Comparison of ENCODE assay signal across 13 cellular contexts in genomic region chr1:1210726-1211540, GRCh38. TPM values are rescaled to one million over a fixed set of nuclear protein-coding genes. Genes with fewer than 3 reads are reported as not detected.
A peak's percentile ranks its signal among the peaks of the same experiment; 100 is the strongest.
DNase-seq lines count a peak whose midpoint lies in the region; ATAC-seq and TF ChIP-seq lines count a peak whose summit lies in the region.
"Had no signal": no experiment of that assay in that cellular context is flagged by ENCODE, and none has a peak within 500 bp of the region (broad histone marks: within the 10 kb centered on the region; RNA-seq: fewer than 3 reads in every experiment).

No MANE protein-coding gene starts in this region.

- peak overlapping the region; percentile 53 for H2BK5ac ChIP-seq in neuronal stem cell (ENCODE audit: low read length)

- peak overlapping the region; percentile 21 for H3K14ac ChIP-seq in neuronal stem cell (ENCODE audit: low read length)

- peaks cover 3 to 5% of the 10 kb centered on the region in 2 donors for H3K4me1 ChIP-seq in neuronal stem cell (ENCODE audit: control insufficient read depth in 2 of 2, insufficient read depth in 1 of 2, low read depth in 1 of 2, low read length in 2 of 2)
- H3K4me1 ChIP-seq: foreskin keratinocyte had no signal

- no peak overlapping the region for H3K4me3 ChIP-seq in neuronal stem cell (ENCODE audit: low read length in 2 of 2)
- H3K4me3 ChIP-seq: MG63 had no signal

- no peak overlapping the region for H2AFZ ChIP-seq in neuronal stem cell (ENCODE audit: low read length)

- H3K4me1 Mint-ChIP-seq in activated CD8-positive, alpha-beta T cell treated with anti-CD3 and anti-CD28 coated beads for 36 hours (ENCODE audit: low read depth), result peaks cover 46% of the 10 kb centered on the region
- H3K4me1 Mint-ChIP-seq in activated CD8-positive, alpha-beta T cell treated with anti-CD3 and anti-CD28 coated beads, Interleukin-2, amount 10 ng/mL, durations not matched to agents 7 days and 5 days (ENCODE audit: low read depth), result peaks cover 55% of the 10 kb centered on the region
- H3K4me1 Mint-ChIP-seq in activated T-helper 17 cell treated with anti-CD3 and anti-CD28 coated beads, Interleukin-2, amount 50 U/mL, for 72 hours, result peaks cover 6% of the 10 kb centered on the region

- no peak overlapping the region for H4K8ac ChIP-seq in neuronal stem cell (ENCODE audit: low read depth, low read length)

- H3K36me3 ChIP-seq in neuronal stem cell (replicated peaks in 1 of 2; ENCODE audit: control insufficient read depth in 2 of 2, insufficient read depth in 2 of 2, low read length in 2 of 2), result peaks cover 0 to 5% of the 10 kb centered on the region in 2 donors
- H3K36me3 ChIP-seq: MG63 had no signal

- no peak overlapping the region for H3K4ac ChIP-seq in neuronal stem cell (ENCODE audit: low read length)

- no peaks in the 10 kb centered on the region for H3K9me3 ChIP-seq in neuronal stem cell (replicated peaks in 1 of 2; ENCODE audit: control insufficient read depth in 2 of 2, insufficient read depth in 1 of 2, low read depth in 1 of 2, low read length in 2 of 2)
- H3K9me3 ChIP-seq: MG63 had no signal

- H2BK120ac ChIP-seq in neuronal stem cell (ENCODE audit: low read depth, low read length), result no peak overlapping the region

- peaks cover 16% of the 10 kb centered on the region for H3K36me3 Mint-ChIP-seq in activated CD8-positive, alpha-beta T cell treated with anti-CD3 and anti-CD28 coated beads for 36 hours (ENCODE audit: low read depth)
- no peaks in the 10 kb centered on the region for H3K36me3 Mint-ChIP-seq in activated CD8-positive, alpha-beta T cell treated with anti-CD3 and anti-CD28 coated beads, Interleukin-2, amount 10 ng/mL, durations not matched to agents 7 days and 5 days (ENCODE audit: low read depth)
- peaks cover 96% of the 10 kb centered on the region for H3K36me3 Mint-ChIP-seq in activated T-helper 17 cell treated with anti-CD3 and anti-CD28 coated beads, Interleukin-2, amount 50 U/mL, for 72 hours (ENCODE audit: low read depth)

- no peak overlapping the region for H2BK12ac ChIP-seq in neuronal stem cell (ENCODE audit: low read length)

- peak overlapping the region; percentile 83 for H2BK15ac ChIP-seq in neuronal stem cell (ENCODE audit: low read length)

- TF ChIP-seq CTCF in activated CD8-positive, alpha-beta T cell treated with anti-CD3 and anti-CD28 coated beads for 36 hours (IDR thresholded peaks at IDR 0.05), result no peak

- POLR2A ChIA-PET in activated CD8-positive, alpha-beta T cell treated with anti-CD3 and anti-CD28 coated beads for 36 hours (lab: Charles Lee), result interaction anchor here (1.0 to 1.7 kb wide), 2 partner anchors 17 to 88 kb away, joined by 3 to 4 read pairs; no protein-coding TSS in a partner anchor
- POLR2A ChIA-PET in activated CD8-positive, alpha-beta T cell treated with anti-CD3 and anti-CD28 coated beads, Interleukin-2, amount 10 ng/mL, durations not matched to agents 7 days and 5 days (lab: Charles Lee), result no interaction called here

- no peak for ATAC-seq in activated CD8-positive, alpha-beta T cell treated with anti-CD3 and anti-CD28 coated beads for 36 hours
- no peak for ATAC-seq in activated CD8-positive, alpha-beta T cell treated with anti-CD3 and anti-CD28 coated beads, Interleukin-2, amount 10 ng/mL, durations not matched to agents 7 days and 5 days
- ATAC-seq in activated T-helper 17 cell treated with anti-CD3 and anti-CD28 coated beads, Interleukin-2, amount 50 U/mL, for 72 hours (replicated peaks), result no peak
- ATAC-seq in GM21360 (IDR thresholded peaks at IDR 0.05; ENCODE audit: unreplicated experiment), result no peak
- ATAC-seq: foreskin keratinocyte had no signal

- peaks cover 4% of the 10 kb centered on the region for H3K79me1 ChIP-seq in neuronal stem cell (ENCODE audit: low read depth, low read length)

- intact Hi-C loops in activated CD8-positive, alpha-beta T cell treated with anti-CD3 and anti-CD28 coated beads for 36 hours (cut with micrococcal nuclease), result no loop called here

- no peak overlapping the region for H3K27ac ChIP-seq in neuronal stem cell (replicated peaks; ENCODE audit: low read length)
- H3K27ac ChIP-seq: foreskin keratinocyte had no signal

- H3K23ac ChIP-seq in neuronal stem cell (ENCODE audit: low read depth, low read length, poor library complexity), result no peak overlapping the region

- no peak overlapping the region for H3K4me2 ChIP-seq in neuronal stem cell (ENCODE audit: insufficient read depth, low read length, poor library complexity, severe bottlenecking)

- CTCF ChIA-PET in activated CD8-positive, alpha-beta T cell treated with anti-CD3 and anti-CD28 coated beads for 36 hours (lab: Charles Lee), result interaction anchor here (2.1 kb wide), 1 partner anchor 89 kb away, joined by 6 read pairs; no protein-coding TSS in a partner anchor
- CTCF ChIA-PET in activated CD8-positive, alpha-beta T cell treated with anti-CD3 and anti-CD28 coated beads, Interleukin-2, amount 10 ng/mL, durations not matched to agents 7 days and 5 days (lab: Charles Lee), result interaction anchor here (1.8 kb wide), 1 partner anchor 88 kb away, joined by 6 read pairs; no protein-coding TSS in a partner anchor

- no CpG with 5 or more reads among the region's 31 CpGs for WGBS in neuronal stem cell (ENCODE audit: extremely low coverage in 2 of 2, insufficient read length in 2 of 2, insufficient replicate concordance in 1 of 2), 2 donors

- H3K9me3 Mint-ChIP-seq in activated CD8-positive, alpha-beta T cell treated with anti-CD3 and anti-CD28 coated beads for 36 hours, result no peaks in the 10 kb centered on the region
- no peaks in the 10 kb centered on the region for H3K9me3 Mint-ChIP-seq in activated CD8-positive, alpha-beta T cell treated with anti-CD3 and anti-CD28 coated beads, Interleukin-2, amount 10 ng/mL, durations not matched to agents 7 days and 5 days (ENCODE audit: insufficient read depth)
- no peaks in the 10 kb centered on the region for H3K9me3 Mint-ChIP-seq in activated T-helper 17 cell treated with anti-CD3 and anti-CD28 coated beads, Interleukin-2, amount 50 U/mL, for 72 hours

- H3K18ac ChIP-seq in neuronal stem cell (ENCODE audit: low read length), result peak overlapping the region; percentile 38

- no peaks in the 10 kb centered on the region for H3K27me3 Mint-ChIP-seq in activated CD8-positive, alpha-beta T cell treated with anti-CD3 and anti-CD28 coated beads for 36 hours
- no peaks in the 10 kb centered on the region for H3K27me3 Mint-ChIP-seq in activated CD8-positive, alpha-beta T cell treated with anti-CD3 and anti-CD28 coated beads, Interleukin-2, amount 10 ng/mL, durations not matched to agents 7 days and 5 days (ENCODE audit: low read depth)
- H3K27me3 Mint-ChIP-seq in activated T-helper 17 cell treated with anti-CD3 and anti-CD28 coated beads, Interleukin-2, amount 50 U/mL, for 72 hours, result no peaks in the 10 kb centered on the region

- peak overlapping the region; percentile 60 for H3K4me3 Mint-ChIP-seq in activated CD8-positive, alpha-beta T cell treated with anti-CD3 and anti-CD28 coated beads for 36 hours
- no peak overlapping the region for H3K4me3 Mint-ChIP-seq in activated CD8-positive, alpha-beta T cell treated with anti-CD3 and anti-CD28 coated beads, Interleukin-2, amount 10 ng/mL, durations not matched to agents 7 days and 5 days
- peak overlapping the region; percentile 95 for H3K4me3 Mint-ChIP-seq in activated T-helper 17 cell treated with anti-CD3 and anti-CD28 coated beads, Interleukin-2, amount 50 U/mL, for 72 hours

- H3K27ac Mint-ChIP-seq in activated CD8-positive, alpha-beta T cell treated with anti-CD3 and anti-CD28 coated beads for 36 hours, result no peak overlapping the region
- H3K27ac Mint-ChIP-seq in activated CD8-positive, alpha-beta T cell treated with anti-CD3 and anti-CD28 coated beads, Interleukin-2, amount 10 ng/mL, durations not matched to agents 7 days and 5 days, result no peak overlapping the region
- H3K27ac Mint-ChIP-seq in activated T-helper 17 cell treated with anti-CD3 and anti-CD28 coated beads, Interleukin-2, amount 50 U/mL, for 72 hours, result peak overlapping the region; percentile 96

- no peak for DNase-seq in activated CD8-positive, alpha-beta T cell treated with anti-CD3 and anti-CD28 coated beads for 36 hours
- DNase-seq in activated CD8-positive, alpha-beta T cell treated with anti-CD3 and anti-CD28 coated beads, Interleukin-2, amount 10 ng/mL, durations not matched to agents 7 days and 5 days, result no peak
- DNase-seq in neuronal stem cell (ENCODE audit: low spot score) (no peak), COLO829 (ENCODE audit: low spot score) (no peak)
- DNase-seq: ACHN; EL; foreskin keratinocyte; MG63; NCI-H446; stimulated activated naive CD4-positive, alpha-beta T cell had no signal

- H3K9ac ChIP-seq in neuronal stem cell (ENCODE audit: low read depth, low read length, poor library complexity), result peak overlapping the region; percentile 44

- H4K91ac ChIP-seq in neuronal stem cell (ENCODE audit: low read depth, low read length, poor library complexity), result no peak overlapping the region

- H2AK5ac ChIP-seq in neuronal stem cell (ENCODE audit: low read depth, low read length), result peak overlapping the region; percentile 75

- H3K27me3 ChIP-seq in neuronal stem cell (ENCODE audit: control insufficient read depth in 3 of 3, insufficient read depth in 3 of 3, low read depth in 1 of 3, low read length in 3 of 3), result peaks cover 0 to 17% (median 14%) of the 10 kb centered on the region in 3 experiments
- H3K27me3 ChIP-seq: MG63 had no signal

RNA-seq across cellular contexts. Expression of gene TNFRSF4, which starts 3.0 kb away (rescaled TPM):
- 100 to 1,000 TPM; 137 to 142 TPM for total RNA-seq in activated CD8-positive, alpha-beta T cell treated with anti-CD3 and anti-CD28 coated beads for 36 hours
- 1 to 10 TPM; 1.6 to 2.9 TPM for total RNA-seq in activated CD8-positive, alpha-beta T cell treated with anti-CD3 and anti-CD28 coated beads, Interleukin-2, amount 10 ng/mL, durations not matched to agents 7 days and 5 days
- 1,000 to 10,000 TPM in 1 of 2 donors, 100 to 1,000 TPM in 1; 384 to 1,007 TPM for total RNA-seq in activated T-helper 17 cell treated with anti-CD3 and anti-CD28 coated beads, Interleukin-2, amount 50 U/mL, for 72 hours
- polyA plus RNA-seq in neuronal stem cell (2013, experiment 1 of 2), result 0.06 TPM
- 0.08 TPM for polyA plus RNA-seq in neuronal stem cell (2013, experiment 2 of 2)
- total RNA-seq: foreskin keratinocyte, RPMI7951 had no signal
- polyA plus RNA-seq: foreskin keratinocyte had no signal

RNA-seq across cellular contexts. Expression of gene TNFRSF18, which starts 4.5 kb away (rescaled TPM):
- 100 to 1,000 TPM; 126 to 135 TPM for total RNA-seq in activated CD8-positive, alpha-beta T cell treated with anti-CD3 and anti-CD28 coated beads for 36 hours
- 10 to 100 TPM; 17.5 to 18.8 TPM for total RNA-seq in activated CD8-positive, alpha-beta T cell treated with anti-CD3 and anti-CD28 coated beads, Interleukin-2, amount 10 ng/mL, durations not matched to agents 7 days and 5 days
- total RNA-seq in activated T-helper 17 cell treated with anti-CD3 and anti-CD28 coated beads, Interleukin-2, amount 50 U/mL, for 72 hours, result 100 to 1,000 TPM; 105 to 796 TPM
- polyA plus RNA-seq in neuronal stem cell (2013, experiment 1 of 2), result 0.21 TPM
- 0.36 TPM for polyA plus RNA-seq in neuronal stem cell (2013, experiment 2 of 2)
- total RNA-seq: RPMI7951 had no signal

RNA-seq across cellular contexts. Expression of gene SDF4, which starts 20.9 kb away (rescaled TPM):
- total RNA-seq in activated CD8-positive, alpha-beta T cell treated with anti-CD3 and anti-CD28 coated beads for 36 hours, result 10 to 100 TPM; 81.5 to 87.5 TPM
- 10 to 100 TPM; 96.9 to 99.3 TPM for total RNA-seq in activated CD8-positive, alpha-beta T cell treated with anti-CD3 and anti-CD28 coated beads, Interleukin-2, amount 10 ng/mL, durations not matched to agents 7 days and 5 days
- 100 to 1,000 TPM; 169 to 773 TPM for total RNA-seq in activated T-helper 17 cell treated with anti-CD3 and anti-CD28 coated beads, Interleukin-2, amount 50 U/mL, for 72 hours
- 62.8 TPM for polyA plus RNA-seq in neuronal stem cell (2013, experiment 1 of 2)
- 64.4 TPM for polyA plus RNA-seq in neuronal stem cell (2013, experiment 2 of 2)

RNA-seq across cellular contexts. Expression of gene B3GALT6, which starts 21.1 kb away (rescaled TPM):
- total RNA-seq in activated CD8-positive, alpha-beta T cell treated with anti-CD3 and anti-CD28 coated beads for 36 hours, result 10 to 100 TPM; 13.1 to 14.3 TPM
- 10 to 100 TPM; 21.2 to 22.4 TPM for total RNA-seq in activated CD8-positive, alpha-beta T cell treated with anti-CD3 and anti-CD28 coated beads, Interleukin-2, amount 10 ng/mL, durations not matched to agents 7 days and 5 days
- 10 to 100 TPM; 10.9 to 16.7 TPM for total RNA-seq in activated T-helper 17 cell treated with anti-CD3 and anti-CD28 coated beads, Interleukin-2, amount 50 U/mL, for 72 hours
- 24.2 TPM for polyA plus RNA-seq in neuronal stem cell (2013, experiment 1 of 2)
- polyA plus RNA-seq in neuronal stem cell (2013, experiment 2 of 2), result 23.9 TPM

RNA-seq across cellular contexts. Expression of gene C1QTNF12, which starts 35.6 kb away (rescaled TPM):
- total RNA-seq in activated CD8-positive, alpha-beta T cell treated with anti-CD3 and anti-CD28 coated beads for 36 hours, result 1 to 10 TPM; 2.6 to 4.9 TPM
- total RNA-seq in activated CD8-positive, alpha-beta T cell treated with anti-CD3 and anti-CD28 coated beads, Interleukin-2, amount 10 ng/mL, durations not matched to agents 7 days and 5 days, result 1 to 10 TPM; 1.8 to 2.2 TPM
- 1 to 10 TPM; 1.8 to 7.5 TPM for total RNA-seq in activated T-helper 17 cell treated with anti-CD3 and anti-CD28 coated beads, Interleukin-2, amount 50 U/mL, for 72 hours
- 4.0 TPM for polyA plus RNA-seq in neuronal stem cell (2013, experiment 1 of 2)
- 4.6 TPM for polyA plus RNA-seq in neuronal stem cell (2013, experiment 2 of 2)
- total RNA-seq: RPMI7951 had no signal

Comparison
In these comparisons a context has a peak if more than half of its experiments do, and no peak if none do; other contexts are left out.
1. RNA of gene TNFRSF4, which starts 3.0 kb away (total RNA-seq): 384 to 1,007 TPM in activated T-helper 17 cell treated with anti-CD3 and anti-CD28 coated beads, Interleukin-2, amount 50 U/mL, for 72 hours and 137 to 142 TPM in activated CD8-positive, alpha-beta T cell treated with anti-CD3 and anti-CD28 coated beads for 36 hours; 1.6 to 2.9 TPM in activated CD8-positive, alpha-beta T cell treated with anti-CD3 and anti-CD28 coated beads, Interleukin-2, amount 10 ng/mL, durations not matched to agents 7 days and 5 days; every median in the first group is over 10 times any median in the second.
2. RNA of gene TNFRSF18, which starts 4.5 kb away (total RNA-seq): 105 to 796 TPM in activated T-helper 17 cell treated with anti-CD3 and anti-CD28 coated beads, Interleukin-2, amount 50 U/mL, for 72 hours and 126 to 135 TPM in activated CD8-positive, alpha-beta T cell treated with anti-CD3 and anti-CD28 coated beads for 36 hours; 17.5 to 18.8 TPM in activated CD8-positive, alpha-beta T cell treated with anti-CD3 and anti-CD28 coated beads, Interleukin-2, amount 10 ng/mL, durations not matched to agents 7 days and 5 days; every median in the first group is over 4 times any median in the second.